8 cellular contexts compared by ENCODE assay signal in the genomic region with DNA sequence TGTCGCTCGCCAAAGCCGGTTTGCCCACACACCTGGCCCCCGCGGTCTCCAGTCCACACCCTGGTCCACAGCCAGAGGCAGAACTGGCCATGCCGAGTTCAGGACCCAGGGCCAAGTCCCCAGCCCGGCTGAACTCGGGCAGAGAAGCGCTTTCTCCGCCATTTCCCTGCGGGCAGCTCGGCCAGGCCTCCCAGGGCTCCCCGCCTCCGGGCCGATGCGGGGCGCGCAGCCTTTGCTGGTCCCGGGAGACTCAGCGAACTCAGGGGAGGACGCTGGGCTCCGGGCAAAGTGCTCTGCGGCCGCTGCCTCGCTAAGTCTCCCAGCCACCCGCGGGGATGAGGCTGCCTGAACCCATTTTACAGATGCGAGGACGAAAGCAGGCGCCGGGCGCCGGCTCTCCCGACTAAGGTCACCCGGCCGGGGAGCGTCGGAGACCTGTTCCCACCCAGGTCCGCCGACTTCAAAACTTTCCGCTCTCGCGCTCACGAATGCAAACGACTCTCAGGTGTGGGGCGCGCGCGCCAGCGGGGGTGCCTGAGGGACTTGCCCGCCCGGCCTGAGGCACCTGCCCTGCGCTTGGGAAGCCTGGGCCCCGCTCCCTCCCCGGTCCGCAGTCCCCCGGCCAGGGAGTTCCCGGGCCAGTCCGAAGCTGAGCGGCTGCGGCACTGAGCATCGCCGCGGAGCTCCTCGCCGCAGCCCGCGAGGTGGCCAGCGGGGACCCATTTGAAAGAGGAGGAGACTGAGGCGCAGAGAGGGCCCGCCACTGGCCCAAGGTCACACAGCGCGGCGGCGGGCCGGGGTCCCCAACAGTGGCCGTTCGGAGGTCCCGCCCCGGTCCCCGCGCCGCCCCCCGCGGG. TPM values are rescaled to one million over a fixed set of nuclear protein-coding genes. Genes with fewer than 3 reads are reported as not detected.
DNase-seq lines count a peak whose midpoint lies in the region; ATAC-seq and TF ChIP-seq lines count a peak whose summit lies in the region.

No MANE protein-coding gene starts in this region.

- H3K27me3 ChIP-seq in OCI-LY3 (ENCODE audit: low read depth, low read length): no peaks in the 10 kb centered on the region
- no peaks in the 10 kb centered on the region for H3K27me3 ChIP-seq in lung (ENCODE audit: control insufficient read depth, insufficient read depth)
- H3K27me3 ChIP-seq in thymus (ENCODE audit: control insufficient read depth, insufficient read depth): peaks cover 14% of the 10 kb centered on the region

- H4K20me1 ChIP-seq in OCI-LY3 (ENCODE audit: insufficient read depth, low read length): peaks cover 41% of the 10 kb centered on the region

- H3K9me3 ChIP-seq in OCI-LY3 (ENCODE audit: insufficient read depth, low read length): no peaks in the 10 kb centered on the region
- H3K9me3 ChIP-seq in lung (ENCODE audit: control insufficient read depth in 2 of 2, insufficient read depth in 1 of 2, low read length in 1 of 2): no peaks in the 10 kb centered on the region
- no peaks in the 10 kb centered on the region for H3K9me3 ChIP-seq in thymus (ENCODE audit: control insufficient read depth)

- H3K9me3 Mint-ChIP-seq in brain: no peaks in the 10 kb centered on the region

- WGBS in lung, 2 donors: 2% methylated on average over 75 to 85 of the region's 85 CpGs
- 5% methylated on average over 85 of the region's 85 CpGs for WGBS in thymus

- no peaks in the 10 kb centered on the region for H3K36me3 Mint-ChIP-seq in brain

- H2AFZ ChIP-seq in OCI-LY3 (ENCODE audit: low read depth, low read length): peak overlapping the region; percentile 27; the same call in 1 of the 2 replicates

- no peak overlapping the region for H3K27ac Mint-ChIP-seq in brain

- DNase-seq in lung (ENCODE audit: low spot score) (no peak), GF-D8 (lab: John Stamatoyannopoulos, UW) (no peak), NCI-H226 (no peak)

- H3K4me3 ChIP-seq in OCI-LY3 (ENCODE audit: low read length) (peak overlapping the region; percentile 96), lung (peak overlapping the region; percentile 41), thymus (ENCODE audit: low read length) (peak overlapping the region; percentile 70)

- H3K4me3 Mint-ChIP-seq in brain: peak overlapping the region in 3 of 5 experiments; percentile 60 to 77 (median 75)

- TF ChIP-seq CTCF in OCI-LY3 (IDR thresholded peaks at IDR 0.05; ENCODE audit: low read depth, low read length): no peak
- TF ChIP-seq CTCF in brain (conservative IDR thresholded peaks at IDR 0.05): no peak
- TF ChIP-seq CTCF in lung (IDR thresholded peaks at IDR 0.05; ENCODE audit: control extremely low read depth, extremely low read depth): no peak

- peak overlapping the region; percentile 91 for H3K4me2 ChIP-seq in OCI-LY3 (ENCODE audit: low read length)

- peak overlapping the region; percentile 97 for H3K9ac ChIP-seq in OCI-LY3 (ENCODE audit: low read length)

- ATAC-seq in GM18861 (IDR thresholded peaks at IDR 0.05; ENCODE audit: unreplicated experiment): peak; percentile 23
- peak; percentile 37 for ATAC-seq in HG02623 (IDR thresholded peaks at IDR 0.05; ENCODE audit: unreplicated experiment)
- ATAC-seq in lung (ENCODE audit: insufficient read depth, low FRiP score): no peak

- peaks cover 56% of the 10 kb centered on the region for H3K79me2 ChIP-seq in OCI-LY3 (ENCODE audit: low read length)

- H3K4me1 ChIP-seq in OCI-LY3 (ENCODE audit: low read length) (peaks cover 36% of the 10 kb centered on the region), lung (ENCODE audit: control insufficient read depth in 2 of 2, insufficient read depth in 2 of 2, low read length in 2 of 2) (no peaks in the 10 kb centered on the region), thymus (ENCODE audit: control insufficient read depth, insufficient read depth, low read length) (peaks cover 13% of the 10 kb centered on the region)

- peaks cover 53% of the 10 kb centered on the region for H3K27me3 Mint-ChIP-seq in brain

- peaks cover 31% of the 10 kb centered on the region for H3K4me1 Mint-ChIP-seq in brain

- H3K36me3 ChIP-seq in OCI-LY3 (replicated peaks; ENCODE audit: low read depth, low read length): peaks cover 32% of the 10 kb centered on the region
- H3K36me3 ChIP-seq in lung (ENCODE audit: control insufficient read depth in 2 of 2, insufficient read depth in 2 of 2, low read length in 2 of 2): no peaks in the 10 kb centered on the region
- H3K36me3 ChIP-seq in thymus (ENCODE audit: control insufficient read depth, insufficient read depth): no peaks in the 10 kb centered on the region

- H3K27ac ChIP-seq in OCI-LY3 (ENCODE audit: low read length) (peak overlapping the region; percentile 88), lung (ENCODE audit: low read depth in 1 of 2, low read length in 1 of 2) (peak overlapping the region in 1 of 2 donors; percentile 62), thymus (ENCODE audit: low read depth) (no peak overlapping the region)

RNA-seq across cellular contexts. Expression of a gene that starts 0.6 kb away (rescaled TPM):
- 13.0 TPM for polyA plus RNA-seq in brain (ENCODE audit: insufficient read depth, low read depth, low replicate concordance)
- 10 to 100 TPM in 1 of 2 donors, 1 to 10 TPM in 1; 9.2 to 17.1 TPM for total RNA-seq in lung
- polyA plus RNA-seq in lung: 10 to 100 TPM in 1 of 2 donors, 1 to 10 TPM in 1; 5.4 to 11.7 TPM
- polyA plus RNA-seq in thymus: 7.7 TPM

Comparison
In these comparisons a context has a peak if more than half of its experiments do, and no peak if none do; other contexts are left out.
1. H3K4me3 ChIP-seq: peak in every context shown above with its lines; median percentile 96 in OCI-LY3; 70 in thymus; 41 in lung.